24 cellular contexts compared by ENCODE assay signal in the genomic region with DNA sequence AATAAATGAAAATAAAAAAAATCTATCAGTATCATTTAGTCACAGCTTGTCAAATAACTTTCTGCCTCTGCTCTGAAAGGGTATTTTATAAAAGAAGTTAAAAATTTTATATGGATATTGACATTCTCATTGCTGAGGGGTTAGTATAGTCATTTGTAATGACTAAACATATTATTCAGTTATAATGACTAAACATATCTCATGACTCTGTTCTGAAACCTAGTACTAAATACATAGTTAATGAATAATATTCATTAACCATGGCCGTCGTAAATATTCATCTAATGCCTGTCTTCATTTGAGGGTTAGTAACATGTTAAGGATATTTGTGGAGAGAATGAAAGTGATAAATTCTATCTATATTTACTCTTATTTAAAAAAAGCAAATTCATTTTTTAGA.
A peak's percentile ranks its signal among the peaks of the same experiment; 100 is the strongest.
DNase-seq lines count a peak whose midpoint lies in the region; ATAC-seq and TF ChIP-seq lines count a peak whose summit lies in the region.
"Had no signal": no experiment of that assay in that cellular context is flagged by ENCODE, and none has a peak within 500 bp of the region (broad histone marks: within the 10 kb centered on the region; RNA-seq: fewer than 3 reads in every experiment).

No MANE protein-coding gene starts in this region.

- no peak overlapping the region for H3K9ac ChIP-seq in fibroblast of lung (ENCODE audit: insufficient read depth, low read length)
- H3K9ac ChIP-seq: parathyroid adenoma had no signal

- intact Hi-C loops in transverse colon (cut with DNase I; ENCODE audit: low total_unique reads): no loop called here

- H4K20me1 ChIP-seq in fibroblast of lung (ENCODE audit: control insufficient read depth, extremely low read depth, insufficient read depth, low read length): no peaks in the 10 kb centered on the region

- DNase-seq in fibroblast of lung (ENCODE audit: low read depth in 2 of 2) (no peak), transverse colon (no peak), dermis blood vessel endothelial cell (no peak), midbrain (lab: John Stamatoyannopoulos, UW) (no peak)
- DNase-seq: activated CD4-positive, alpha-beta T cell treated with anti-CD3 and anti-CD28 coated beads for 48 hours; activated CD8-positive, alpha-beta memory T cell treated with anti-CD3 and anti-CD28 coated beads, Interleukin-2, amount 50 U/mL, for 4 hours; activated effector memory CD4-positive, alpha-beta T cell treated with anti-CD3 and anti-CD28 coated beads, Interleukin-2, amount 50 U/mL, for 16 hours; amniotic stem cell; BE2C; Calu3; central memory CD4-positive, alpha-beta T cell; esophagus squamous epithelium; head of caudate nucleus; naive thymus-derived CD4-positive, alpha-beta T cell; NCI-H1436; stimulated activated CD4-positive, alpha-beta T cell treated with anti-CD3 and anti-CD28 coated beads, Interleukin-4, amount 100 ng/mL, for 24 hours; substantia nigra had no signal

- ATAC-seq in GM21381 (IDR thresholded peaks at IDR 0.05; ENCODE audit: unreplicated experiment): peak; percentile 60
- ATAC-seq in HG03175 (IDR thresholded peaks at IDR 0.05; ENCODE audit: unreplicated experiment): peak; percentile 75
- no peak for ATAC-seq in HG02610 (IDR thresholded peaks at IDR 0.05; ENCODE audit: unreplicated experiment)
- ATAC-seq: naive thymus-derived CD4-positive, alpha-beta T cell; Panc1; SK-N-SH treated with all-trans-retinoic acid at 6 μM for 48 hours had no signal

- H3K36me3 ChIP-seq in fibroblast of lung (ENCODE audit: control insufficient read depth, insufficient read depth, low read length) (no peaks in the 10 kb centered on the region), transverse colon (no peaks in the 10 kb centered on the region)
- H3K36me3 ChIP-seq: BE2C, esophagus squamous epithelium had no signal

- no peaks in the 10 kb centered on the region for H3K27me3 ChIP-seq in fibroblast of lung (ENCODE audit: control insufficient read depth, insufficient read depth, low read length)
- no peaks in the 10 kb centered on the region for H3K27me3 ChIP-seq in transverse colon
- H3K27me3 ChIP-seq: BE2C, esophagus squamous epithelium had no signal

- TF ChIP-seq POLR2A in transverse colon (IDR thresholded peaks at IDR 0.05): no peak

- H3K4me3 ChIP-seq in fibroblast of lung (replicated peaks in 1 of 4; ENCODE audit: control extremely low read depth in 1 of 4, insufficient read depth in 1 of 4, low read depth in 3 of 4, low read length in 4 of 4) (no peak overlapping the region), transverse colon (no peak overlapping the region)
- H3K4me3 ChIP-seq: esophagus squamous epithelium, skin epidermis had no signal

- in situ Hi-C loops in transverse colon (cut with MboI; ENCODE audit: low pct_ligation_motif_present in 1 of 4, low pct_unique_long_range_greater_than_20kb in 1 of 4, low sequenced_read_pairs in 3 of 4): no loop called here

- no peak for TF ChIP-seq EP300 in transverse colon (IDR thresholded peaks at IDR 0.05; ENCODE audit: low read depth)

- H3K79me2 ChIP-seq in fibroblast of lung (ENCODE audit: control insufficient read depth, insufficient read depth, low read length): no peaks in the 10 kb centered on the region
- H3K79me2 ChIP-seq: parathyroid adenoma had no signal

- peak overlapping the region; percentile 70 for H3K27ac ChIP-seq in fibroblast of lung (ENCODE audit: insufficient read depth, low read length)
- peak overlapping the region in 3 of 4 donors; percentile 58 to 76 (median 72) for H3K27ac ChIP-seq in transverse colon
- H3K27ac ChIP-seq: parathyroid adenoma had no signal

- no peak for TF ChIP-seq CTCF in fibroblast of lung (conservative IDR thresholded peaks at IDR 0.05 in 1 of 2, IDR thresholded peaks at IDR 0.05 in 1 of 2; ENCODE audit: low read depth in 1 of 2, low read length in 2 of 2)
- no peak for TF ChIP-seq CTCF in transverse colon (IDR thresholded peaks at IDR 0.05)

- no peak overlapping the region for H3K4me2 ChIP-seq in fibroblast of lung (ENCODE audit: extremely low read depth, insufficient read depth, low read length)

- H3K9me3 ChIP-seq in fibroblast of lung (ENCODE audit: control insufficient read depth, insufficient read depth, low read depth, low read length) (no peaks in the 10 kb centered on the region), transverse colon (no peaks in the 10 kb centered on the region)
- H3K9me3 ChIP-seq: BE2C, esophagus squamous epithelium had no signal

- no peak overlapping the region for H2AFZ ChIP-seq in fibroblast of lung (ENCODE audit: low read length)
- H2AFZ ChIP-seq: parathyroid adenoma had no signal

- WGBS in transverse colon (ENCODE audit: low coverage in 1 of 2), 2 donors: 71 to 94% methylated on average over 2 of the region's 2 CpGs

- H3K4me1 ChIP-seq in fibroblast of lung (ENCODE audit: control insufficient read depth, extremely low read depth, insufficient read depth, low read length) (peaks cover 46% of the 10 kb centered on the region), transverse colon (peaks cover 9 to 31% (median 15%) of the 10 kb centered on the region in 4 donors)
- H3K4me1 ChIP-seq: BE2C, parathyroid adenoma had no signal
